In the genomic region with DNA sequence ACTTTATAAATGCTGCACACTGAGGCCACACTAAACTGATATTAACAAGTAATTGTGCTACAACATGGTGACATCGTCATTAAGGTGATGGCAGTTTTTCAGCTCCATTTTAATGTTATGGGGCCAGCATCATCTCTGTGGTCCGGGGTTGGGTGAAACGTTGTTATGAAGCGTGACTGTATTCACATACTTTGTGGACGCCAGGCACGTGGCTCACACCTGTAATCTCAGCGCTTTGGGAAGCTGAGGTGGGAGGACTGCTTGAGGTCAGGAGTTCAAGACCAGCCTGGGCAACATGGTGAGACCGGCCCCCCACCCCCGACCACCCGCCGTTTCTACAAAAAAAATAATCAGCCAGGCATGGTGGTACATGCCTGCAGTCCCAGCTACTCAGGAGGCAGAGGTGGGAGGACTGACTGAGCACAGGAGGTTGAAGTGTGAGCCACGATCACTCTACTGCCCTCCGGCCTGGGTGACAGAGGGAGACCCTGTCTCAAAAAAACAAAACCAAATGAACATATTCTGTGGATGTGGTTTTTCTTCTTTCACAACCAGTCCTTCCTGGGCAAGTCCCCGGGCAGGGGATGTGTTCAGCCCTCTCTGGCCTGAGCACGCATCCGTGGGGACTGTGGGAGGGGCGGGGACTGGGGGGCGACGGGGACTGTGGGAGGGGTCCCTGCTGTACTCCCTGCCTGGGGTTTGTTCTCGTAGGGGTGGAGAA, we compare ENCODE assay signal across 15 cellular contexts. TPM values are rescaled to one million over a fixed set of nuclear protein-coding genes. Genes with fewer than 3 reads are reported as not detected.
DNase-seq lines count a peak whose midpoint lies in the region; ATAC-seq and TF ChIP-seq lines count a peak whose summit lies in the region.
"Had no signal": no experiment of that assay in that cellular context is flagged by ENCODE, and none has a peak within 500 bp of the region (broad histone marks: within the 10 kb centered on the region; RNA-seq: fewer than 3 reads in every experiment).

No MANE protein-coding gene starts in this region.

- H3K4me3 ChIP-seq in effector memory CD4-positive, alpha-beta T cell (ENCODE audit: insufficient read depth, low read depth, low read length, poor library complexity, severe bottlenecking) = no peak overlapping the region
- H3K4me3 ChIP-seq in neutrophil (ENCODE audit: low read depth in 1 of 2, low read length in 1 of 2) = peak overlapping the region in 1 of 2 experiments; percentile 17
- H3K4me3 ChIP-seq: HAP-1, K562, skin epidermis had no signal

- H3K27ac Mint-ChIP-seq in activated T-cell treated with anti-CD3 and anti-CD28 coated beads, Interleukin-2, amount 50 U/mL, for 24 hours = peak overlapping the region; percentile 82
- H3K27ac Mint-ChIP-seq in activated T-helper 2 cell treated with anti-CD3 and anti-CD28 coated beads, Interferon-gamma antibody, Interleukin-2, Interleukin-4, amounts not matched to agents 10 μg/mL and 5 μg/mL and 100 μg/mL, durations not matched to agents 14 hours and 24 hours and 36 hours = no peak overlapping the region

- H3K4me1 ChIP-seq in effector memory CD4-positive, alpha-beta T cell (ENCODE audit: control insufficient read depth, insufficient read depth, low read length, poor library complexity, severe bottlenecking) = peaks cover 10% of the 10 kb centered on the region
- H3K4me1 ChIP-seq in neutrophil (ENCODE audit: control insufficient read depth in 1 of 2, insufficient read depth in 1 of 2, low read depth in 1 of 2, low read length in 1 of 2) = peaks cover 22 to 23% of the 10 kb centered on the region in 2 experiments
- H3K4me1 ChIP-seq: HAP-1 had no signal

- H3K27ac ChIP-seq in effector memory CD4-positive, alpha-beta T cell (ENCODE audit: insufficient read depth, low read length, poor library complexity, severe bottlenecking) = peak overlapping the region; percentile 63
- H3K27ac ChIP-seq in neutrophil = peak overlapping the region; percentile 57

- intact Hi-C loops in activated T-helper 2 cell treated with anti-CD3 and anti-CD28 coated beads, Interferon-gamma antibody, Interleukin-2, Interleukin-4, amounts not matched to agents 10 μg/mL and 5 μg/mL and 100 μg/mL, durations not matched to agents 14 hours and 24 hours and 36 hours (cut with micrococcal nuclease) = no loop called here

- peaks cover 3% of the 10 kb centered on the region for H3K9me3 Mint-ChIP-seq in activated T-cell treated with anti-CD3 and anti-CD28 coated beads, Interleukin-2, amount 50 U/mL, for 24 hours
- no peaks in the 10 kb centered on the region for H3K9me3 Mint-ChIP-seq in activated T-helper 2 cell treated with anti-CD3 and anti-CD28 coated beads, Interferon-gamma antibody, Interleukin-2, Interleukin-4, amounts not matched to agents 10 μg/mL and 5 μg/mL and 100 μg/mL, durations not matched to agents 14 hours and 24 hours and 36 hours

- H3K36me3 ChIP-seq in effector memory CD4-positive, alpha-beta T cell (ENCODE audit: control insufficient read depth, insufficient read depth, low read length) = no peaks in the 10 kb centered on the region
- H3K36me3 ChIP-seq in neutrophil = peaks cover 12% of the 10 kb centered on the region

- DNase-seq in activated T-cell treated with anti-CD3 and anti-CD28 coated beads, Interleukin-2, amount 50 U/mL, for 24 hours = peak; percentile 32
- DNase-seq in activated T-cell treated with anti-CD3 and anti-CD28 coated beads, Interleukin-2, amount 50 U/mL, for 48 hours = no peak
- DNase-seq in effector memory CD4-positive, alpha-beta T cell = no peak
- DNase-seq in activated T-helper 2 cell treated with anti-CD3 and anti-CD28 coated beads, Interferon-gamma antibody, Interleukin-2, Interleukin-4, amounts not matched to agents 10 μg/mL and 5 μg/mL and 100 μg/mL, durations not matched to agents 14 hours and 24 hours and 36 hours (ENCODE audit: low spot score) = no peak
- no peak for DNase-seq in HuH-7 (ENCODE audit: low spot score)
- DNase-seq: DND-41, substantia nigra had no signal

- H3K27me3 Mint-ChIP-seq in activated T-cell treated with anti-CD3 and anti-CD28 coated beads, Interleukin-2, amount 50 U/mL, for 24 hours = no peaks in the 10 kb centered on the region
- no peaks in the 10 kb centered on the region for H3K27me3 Mint-ChIP-seq in activated T-helper 2 cell treated with anti-CD3 and anti-CD28 coated beads, Interferon-gamma antibody, Interleukin-2, Interleukin-4, amounts not matched to agents 10 μg/mL and 5 μg/mL and 100 μg/mL, durations not matched to agents 14 hours and 24 hours and 36 hours (ENCODE audit: low read depth)

- H3K4me1 Mint-ChIP-seq in activated T-cell treated with anti-CD3 and anti-CD28 coated beads, Interleukin-2, amount 50 U/mL, for 24 hours (ENCODE audit: low read depth) = peaks cover 26% of the 10 kb centered on the region
- peaks cover 11% of the 10 kb centered on the region for H3K4me1 Mint-ChIP-seq in activated T-helper 2 cell treated with anti-CD3 and anti-CD28 coated beads, Interferon-gamma antibody, Interleukin-2, Interleukin-4, amounts not matched to agents 10 μg/mL and 5 μg/mL and 100 μg/mL, durations not matched to agents 14 hours and 24 hours and 36 hours (ENCODE audit: low read depth)

- H3K36me3 Mint-ChIP-seq in activated T-cell treated with anti-CD3 and anti-CD28 coated beads, Interleukin-2, amount 50 U/mL, for 24 hours (ENCODE audit: low read depth) = peaks cover 24% of the 10 kb centered on the region
- H3K36me3 Mint-ChIP-seq in activated T-helper 2 cell treated with anti-CD3 and anti-CD28 coated beads, Interferon-gamma antibody, Interleukin-2, Interleukin-4, amounts not matched to agents 10 μg/mL and 5 μg/mL and 100 μg/mL, durations not matched to agents 14 hours and 24 hours and 36 hours (ENCODE audit: low read depth) = peaks cover 25% of the 10 kb centered on the region

- H3K9me3 ChIP-seq in effector memory CD4-positive, alpha-beta T cell (ENCODE audit: control insufficient read depth, low read length) = no peaks in the 10 kb centered on the region
- H3K9me3 ChIP-seq in neutrophil = no peaks in the 10 kb centered on the region
- H3K9me3 ChIP-seq: HAP-1 had no signal

- no peaks in the 10 kb centered on the region for H3K27me3 ChIP-seq in effector memory CD4-positive, alpha-beta T cell (replicated peaks; ENCODE audit: control insufficient read depth, insufficient read depth, low read length, poor library complexity, severe bottlenecking)
- no peaks in the 10 kb centered on the region for H3K27me3 ChIP-seq in neutrophil

- no peak for TF ChIP-seq CTCF in neutrophil (IDR thresholded peaks at IDR 0.05)

- H3K4me3 Mint-ChIP-seq in activated T-cell treated with anti-CD3 and anti-CD28 coated beads, Interleukin-2, amount 50 U/mL, for 24 hours = no peak overlapping the region
- no peak overlapping the region for H3K4me3 Mint-ChIP-seq in activated T-helper 2 cell treated with anti-CD3 and anti-CD28 coated beads, Interferon-gamma antibody, Interleukin-2, Interleukin-4, amounts not matched to agents 10 μg/mL and 5 μg/mL and 100 μg/mL, durations not matched to agents 14 hours and 24 hours and 36 hours (ENCODE audit: low read depth)
- H3K4me3 Mint-ChIP-seq: activated T-helper 1 cell treated with anti-CD3 and anti-CD28 coated beads, Interleukin-12 subunit alpha, Interleukin-12 subunit beta, Interleukin-2, Interleukin-4 antibody, amounts not matched to agents 30 ng/mL and 10 ng/mL and 1 ng/mL, durations not matched to agents 14 hours and 24 hours and 36 hours had no signal

- ATAC-seq in HG02798 (IDR thresholded peaks at IDR 0.05; ENCODE audit: poor library complexity, unreplicated experiment) (peak; percentile 6), GM19397 (IDR thresholded peaks at IDR 0.05; ENCODE audit: unreplicated experiment) (no peak)
- ATAC-seq: SK-N-SH treated with all-trans-retinoic acid at 6 μM for 48 hours had no signal

RNA-seq across cellular contexts. Expression of gene GAL3ST2, which starts 12.9 kb away (rescaled TPM):
- total RNA-seq in activated T-helper 2 cell treated with anti-CD3 and anti-CD28 coated beads, Interferon-gamma antibody, Interleukin-2, Interleukin-4, amounts not matched to agents 10 μg/mL and 5 μg/mL and 100 μg/mL, durations not matched to agents 14 hours and 24 hours and 36 hours = 1.3 and 1.9 TPM in 2 replicates

RNA-seq across cellular contexts. Expression of gene D2HGDH, which starts 29.3 kb away (rescaled TPM):
- total RNA-seq in activated T-helper 2 cell treated with anti-CD3 and anti-CD28 coated beads, Interferon-gamma antibody, Interleukin-2, Interleukin-4, amounts not matched to agents 10 μg/mL and 5 μg/mL and 100 μg/mL, durations not matched to agents 14 hours and 24 hours and 36 hours = 36.5 and 39.9 TPM in 2 replicates

RNA-seq across cellular contexts. Expression of gene NEU4, which starts 45.3 kb away (rescaled TPM):
- total RNA-seq in activated T-helper 2 cell treated with anti-CD3 and anti-CD28 coated beads, Interferon-gamma antibody, Interleukin-2, Interleukin-4, amounts not matched to agents 10 μg/mL and 5 μg/mL and 100 μg/mL, durations not matched to agents 14 hours and 24 hours and 36 hours = 3.2 and 3.9 TPM in 2 replicates
